ENCODE assay signal across 1 cellular context in the genomic region with DNA sequence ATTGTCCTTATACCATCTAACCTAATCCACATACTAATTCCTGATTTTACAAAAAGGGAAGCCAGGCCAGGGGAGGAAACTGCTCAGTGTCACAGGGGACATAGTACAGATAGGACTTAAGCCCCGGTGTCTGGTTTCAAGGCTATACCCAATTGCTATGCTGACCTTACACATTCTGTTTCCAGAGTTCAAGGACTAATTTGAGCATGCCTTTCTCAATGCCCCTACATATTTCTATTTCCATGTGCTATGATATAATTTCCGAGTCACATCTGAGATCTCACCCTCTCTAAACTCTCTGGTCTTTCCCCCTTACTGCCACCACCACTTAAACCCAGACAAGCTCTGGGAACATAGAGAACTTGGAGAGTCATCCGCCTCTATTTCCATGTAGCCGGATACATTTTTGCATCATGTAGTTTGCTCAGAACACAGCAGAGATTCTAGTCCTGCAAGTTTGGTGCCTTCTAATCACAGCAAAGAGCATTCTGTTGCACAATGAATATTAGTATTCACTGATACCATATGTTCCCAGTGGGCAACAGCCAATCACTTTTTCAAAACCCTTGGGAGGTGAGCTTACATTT.
TF ChIP-seq lines count a peak whose summit lies in the region.

No MANE protein-coding gene starts in this region.

TF ChIP-seq in HepG2, 621 proteins besides CTCF, POLR2A, EP300 and RAD21 (continued from another document and continues in another):
- peak; percentile 47; the same call in 1 of the 2 replicates for TF ChIP-seq YEATS4 (CRISPR knock-in tag; IDR thresholded peaks at IDR 0.05; ENCODE audit: borderline replicate concordance)
- TF ChIP-seq ATM (IDR thresholded peaks at IDR 0.05; ENCODE audit: borderline replicate concordance), result no peak
- TF ChIP-seq, protein P1, sequence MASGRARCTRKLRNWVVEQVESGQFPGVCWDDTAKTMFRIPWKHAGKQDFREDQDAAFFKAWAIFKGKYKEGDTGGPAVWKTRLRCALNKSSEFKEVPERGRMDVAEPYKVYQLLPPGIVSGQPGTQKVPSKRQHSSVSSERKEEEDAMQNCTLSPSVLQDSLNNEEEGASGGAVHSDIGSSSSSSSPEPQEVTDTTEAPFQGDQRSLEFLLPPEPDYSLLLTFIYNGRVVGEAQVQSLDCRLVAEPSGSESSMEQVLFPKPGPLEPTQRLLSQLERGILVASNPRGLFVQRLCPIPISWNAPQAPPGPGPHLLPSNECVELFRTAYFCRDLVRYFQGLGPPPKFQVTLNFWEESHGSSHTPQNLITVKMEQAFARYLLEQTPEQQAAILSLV (CRISPR knock-in tag; IDR thresholded peaks at IDR 0.05; ENCODE audit: borderline replicate concordance), result no peak
- 0 out of 2 replicates have a peak, but pooled peaks have one; percentile 50 for TF ChIP-seq ZNF724P (CRISPR knock-in tag; IDR thresholded peaks at IDR 0.05; ENCODE audit: borderline replicate concordance)
- no peak for TF ChIP-seq ZNF407 (CRISPR knock-in tag; IDR thresholded peaks at IDR 0.05; ENCODE audit: not compliant biosample characterization)
- no peak for TF ChIP-seq NR0B2 (CRISPR knock-in tag; IDR thresholded peaks at IDR 0.05)
- TF ChIP-seq, protein P2, sequence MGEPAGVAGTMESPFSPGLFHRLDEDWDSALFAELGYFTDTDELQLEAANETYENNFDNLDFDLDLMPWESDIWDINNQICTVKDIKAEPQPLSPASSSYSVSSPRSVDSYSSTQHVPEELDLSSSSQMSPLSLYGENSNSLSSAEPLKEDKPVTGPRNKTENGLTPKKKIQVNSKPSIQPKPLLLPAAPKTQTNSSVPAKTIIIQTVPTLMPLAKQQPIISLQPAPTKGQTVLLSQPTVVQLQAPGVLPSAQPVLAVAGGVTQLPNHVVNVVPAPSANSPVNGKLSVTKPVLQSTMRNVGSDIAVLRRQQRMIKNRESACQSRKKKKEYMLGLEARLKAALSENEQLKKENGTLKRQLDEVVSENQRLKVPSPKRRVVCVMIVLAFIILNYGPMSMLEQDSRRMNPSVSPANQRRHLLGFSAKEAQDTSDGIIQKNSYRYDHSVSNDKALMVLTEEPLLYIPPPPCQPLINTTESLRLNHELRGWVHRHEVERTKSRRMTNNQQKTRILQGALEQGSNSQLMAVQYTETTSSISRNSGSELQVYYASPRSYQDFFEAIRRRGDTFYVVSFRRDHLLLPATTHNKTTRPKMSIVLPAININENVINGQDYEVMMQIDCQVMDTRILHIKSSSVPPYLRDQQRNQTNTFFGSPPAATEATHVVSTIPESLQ (CRISPR knock-in tag; conservative IDR thresholded peaks at IDR 0.05), result no peak
- no peak for TF ChIP-seq HNRNPK (IDR thresholded peaks at IDR 0.05; ENCODE audit: low read depth, low read length, poor library complexity, severe bottlenecking)
- TF ChIP-seq ZFYVE20 (CRISPR knock-in tag; IDR thresholded peaks at IDR 0.05; ENCODE audit: borderline replicate concordance, low read depth), result no peak
- TF ChIP-seq NCOA1 (CRISPR knock-in tag; IDR thresholded peaks at IDR 0.05), result no peak
- peak; percentile 62 for TF ChIP-seq BCL6 (CRISPR knock-in tag; IDR thresholded peaks at IDR 0.05)
- TF ChIP-seq BRCA1 (CRISPR knock-in tag; IDR thresholded peaks at IDR 0.05), result no peak
- TF ChIP-seq NKX3-1 (CRISPR knock-in tag; IDR thresholded peaks at IDR 0.05), result no peak
- no peak for TF ChIP-seq PCBP1 (IDR thresholded peaks at IDR 0.05; ENCODE audit: borderline replicate concordance, low read depth, low read length)
- TF ChIP-seq RBFOX2 (IDR thresholded peaks at IDR 0.05; ENCODE audit: low read depth, low read length), result no peak
- no peak for TF ChIP-seq RBM22 (optimal IDR thresholded peaks at IDR 0.05; ENCODE audit: low read length)
- TF ChIP-seq RBAK (CRISPR knock-in tag; IDR thresholded peaks at IDR 0.05), result no peak
- TF ChIP-seq ZBTB49 (CRISPR knock-in tag; IDR thresholded peaks at IDR 0.05; ENCODE audit: borderline replicate concordance), result no peak
- no peak for TF ChIP-seq DMTF1 (CRISPR knock-in tag; IDR thresholded peaks at IDR 0.05)
- no peak for TF ChIP-seq SP140L (CRISPR knock-in tag; IDR thresholded peaks at IDR 0.05; ENCODE audit: borderline replicate concordance)
- no peak for TF ChIP-seq IRF1 (CRISPR knock-in tag; IDR thresholded peaks at IDR 0.05; ENCODE audit: low read depth)
- no peak for TF ChIP-seq ZNF652 (CRISPR knock-in tag; IDR thresholded peaks at IDR 0.05; ENCODE audit: borderline replicate concordance, low read depth)
- TF ChIP-seq ARNT2 (CRISPR knock-in tag; IDR thresholded peaks at IDR 0.05; ENCODE audit: low read depth), result no peak
- no peak for TF ChIP-seq NR3C1 (CRISPR knock-in tag; IDR thresholded peaks at IDR 0.05)
- TF ChIP-seq HNRNPUL1 (IDR thresholded peaks at IDR 0.05; ENCODE audit: low read depth, low read length), result no peak
- TF ChIP-seq ZNF713 (CRISPR knock-in tag; IDR thresholded peaks at IDR 0.05), result no peak
- no peak for TF ChIP-seq ZNF431 (CRISPR knock-in tag; IDR thresholded peaks at IDR 0.05; ENCODE audit: borderline replicate concordance, low read depth)
- TF ChIP-seq MNT (IDR thresholded peaks at IDR 0.05), result no peak
- no peak for TF ChIP-seq RNF2 (conservative IDR thresholded peaks at IDR 0.05; ENCODE audit: low read depth)
- TF ChIP-seq ZNF790 (CRISPR knock-in tag; IDR thresholded peaks at IDR 0.05; ENCODE audit: borderline replicate concordance), result no peak
- TF ChIP-seq MEIS1 (CRISPR knock-in tag; IDR thresholded peaks at IDR 0.05; ENCODE audit: borderline replicate concordance), result no peak
- TF ChIP-seq ZNF574 (CRISPR knock-in tag; IDR thresholded peaks at IDR 0.05), result no peak
